8 cellular contexts compared by ENCODE assay signal in the genomic region with DNA sequence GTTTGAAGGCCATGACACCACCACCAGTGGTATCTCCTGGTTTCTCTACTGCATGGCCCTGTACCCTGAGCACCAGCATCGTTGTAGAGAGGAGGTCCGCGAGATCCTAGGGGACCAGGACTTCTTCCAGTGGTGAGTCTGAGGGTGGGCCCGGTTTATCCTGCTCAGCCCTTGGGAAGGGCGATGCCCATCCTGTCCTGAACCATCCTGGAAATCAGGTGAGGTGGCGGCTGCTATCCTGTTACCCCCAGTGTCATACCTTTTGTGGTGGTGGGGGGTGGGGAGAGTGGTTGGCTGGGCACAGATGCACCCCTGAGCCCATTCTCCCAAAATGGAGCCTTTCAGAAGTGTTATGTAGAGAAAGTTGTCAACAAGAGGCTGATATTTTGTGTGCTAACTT. TPM values are rescaled to one million over a fixed set of nuclear protein-coding genes. Genes with fewer than 3 reads are reported as not detected.
"Had no signal": no experiment of that assay in that cellular context is flagged by ENCODE, and none has a peak within 500 bp of the region (broad histone marks: within the 10 kb centered on the region; RNA-seq: fewer than 3 reads in every experiment).

No MANE protein-coding gene starts in this region.

- H3K27ac Mint-ChIP-seq: H9, IgD-negative memory B cell had no signal

- H3K9me3 Mint-ChIP-seq: H9 had no signal

- H3K36me3 Mint-ChIP-seq: IgD-negative memory B cell had no signal

- H3K4me1 Mint-ChIP-seq: H9, IgD-negative memory B cell had no signal

- H3K4me3 Mint-ChIP-seq: H9, IgD-negative memory B cell had no signal

- H3K4me3 ChIP-seq: GM23248 had no signal

- DNase-seq: GM23248, GOT3, H9, HCEC 1CT had no signal

RNA-seq across cellular contexts. Expression of gene CYP4B1, which starts 16.3 kb away (rescaled TPM):
- total RNA-seq: GM23248, H4, H9, HepG2, HT1080 had no signal
